18 cellular contexts compared by ENCODE assay signal in genomic region chr1:5532811-5533210, GRCh38.
DNase-seq lines count a peak whose midpoint lies in the region; TF ChIP-seq lines count a peak whose summit lies in the region.
"Had no signal": no experiment of that assay in that cellular context is flagged by ENCODE, and none has a peak within 500 bp of the region (broad histone marks: within the 10 kb centered on the region; RNA-seq: fewer than 3 reads in every experiment).

No MANE protein-coding gene starts in this region.

- no peak for DNase-seq in breast epithelium (ENCODE audit: low spot score in 2 of 2)
- DNase-seq in mammary epithelial cell: no peak
- peak; percentile 1 for DNase-seq in D341Med (ENCODE audit: low spot score)
- DNase-seq in islet precursor cell: peak; percentile 20
- no peak for DNase-seq in inferior parietal cortex (ENCODE audit: extremely low spot score)
- no peak for DNase-seq in cerebellar nuclear complex (lab: John Stamatoyannopoulos, UW)
- DNase-seq: 8988T; ACHN; C1 segment of cervical spinal cord; Calu3; CD4-positive, alpha-beta memory T cell; COR-L47; DMS153; DND-41; GOT3; H7; HCEC 1CT had no signal

- H3K9ac ChIP-seq in mammary epithelial cell (ENCODE audit: insufficient read depth, low read length): no peak overlapping the region

- H3K4me2 ChIP-seq in mammary epithelial cell (ENCODE audit: insufficient read depth, low read depth, low read length): no peak overlapping the region
- H3K4me2 ChIP-seq: A549 had no signal

- WGBS in mammary epithelial cell (ENCODE audit: low coverage, missing lambda C conversion rate): 43% methylated on average over 3 of the region's 3 CpGs

- intact Hi-C loops in breast epithelium (cut with DNase I; ENCODE audit: low total_unique reads): no loop called here
- intact Hi-C loops in mammary epithelial cell (cut with micrococcal nuclease): no loop called here

- H3K27ac ChIP-seq in breast epithelium (peak overlapping the region; percentile 25 to 36), mammary epithelial cell (ENCODE audit: insufficient read depth, low read depth, low read length) (no peak overlapping the region)
- H3K27ac ChIP-seq: A549 had no signal

- H3K9me3 ChIP-seq in breast epithelium (peaks cover 2 to 11% of the 10 kb centered on the region in 2 donors), mammary epithelial cell (replicated peaks; ENCODE audit: insufficient read depth, low read length) (no peaks in the 10 kb centered on the region)
- H3K9me3 ChIP-seq: A549 had no signal

- H3K4me3 ChIP-seq in breast epithelium (no peak overlapping the region), mammary epithelial cell (replicated peaks in 1 of 3; ENCODE audit: insufficient read depth in 1 of 3, low read depth in 2 of 3, low read length in 3 of 3) (no peak overlapping the region)
- H3K4me3 ChIP-seq: A549 had no signal

- TF ChIP-seq CTCF in breast epithelium (IDR thresholded peaks at IDR 0.05) (no peak), mammary epithelial cell (conservative IDR thresholded peaks at IDR 0.05 in 1 of 2, IDR thresholded peaks at IDR 0.05 in 1 of 2; ENCODE audit: extremely low read depth in 1 of 2, insufficient read depth in 1 of 2, low read depth in 1 of 2, low read length in 2 of 2) (no peak)

- in situ Hi-C loops in mammary epithelial cell (cut with MboI; ENCODE audit: low sequenced_read_pairs in 2 of 2): no loop called here

- H3K36me3 ChIP-seq in breast epithelium: no peaks in the 10 kb centered on the region
- H3K36me3 ChIP-seq in mammary epithelial cell (ENCODE audit: insufficient read depth, low read length): no peaks in the 10 kb centered on the region

- H3K4me1 ChIP-seq in breast epithelium (no peaks in the 10 kb centered on the region), mammary epithelial cell (ENCODE audit: insufficient read depth, low read length) (no peaks in the 10 kb centered on the region)
- H3K4me1 ChIP-seq: A549 had no signal

- BruUV-seq in mammary epithelial cell (replicated peaks; lab: Mats Ljungman, UMichigan): no TSS peak

- TF ChIP-seq POLR2A in breast epithelium (IDR thresholded peaks at IDR 0.05): no peak

- H3K79me2 ChIP-seq in mammary epithelial cell (ENCODE audit: insufficient read depth, low read length): no peaks in the 10 kb centered on the region

- H2AFZ ChIP-seq in mammary epithelial cell (ENCODE audit: low read depth, low read length): no peak overlapping the region

- dilution Hi-C loops in mammary epithelial cell (cut with HindIII; ENCODE audit: low sequenced_read_pairs): no loop called here

- CTCF ChIA-PET in mammary epithelial cell (lab: Charles Lee; ENCODE audit: low non-redundant PET): no interaction called here

- H3K27me3 ChIP-seq in breast epithelium (no peaks in the 10 kb centered on the region), mammary epithelial cell (ENCODE audit: insufficient read depth, low read length) (no peaks in the 10 kb centered on the region)

- no peaks in the 10 kb centered on the region for H4K20me1 ChIP-seq in mammary epithelial cell (ENCODE audit: insufficient read depth, low read length)

Comparison
In these comparisons a context has a peak if more than half of its experiments do, and no peak if none do; other contexts are left out.
1. DNase-seq: peak in D341Med (single experiment) and islet precursor cell (single experiment); none in breast epithelium (0 of 2), mammary epithelial cell (single experiment), inferior parietal cortex (single experiment) and cerebellar nuclear complex (0 of 2).